In the genomic region with DNA sequence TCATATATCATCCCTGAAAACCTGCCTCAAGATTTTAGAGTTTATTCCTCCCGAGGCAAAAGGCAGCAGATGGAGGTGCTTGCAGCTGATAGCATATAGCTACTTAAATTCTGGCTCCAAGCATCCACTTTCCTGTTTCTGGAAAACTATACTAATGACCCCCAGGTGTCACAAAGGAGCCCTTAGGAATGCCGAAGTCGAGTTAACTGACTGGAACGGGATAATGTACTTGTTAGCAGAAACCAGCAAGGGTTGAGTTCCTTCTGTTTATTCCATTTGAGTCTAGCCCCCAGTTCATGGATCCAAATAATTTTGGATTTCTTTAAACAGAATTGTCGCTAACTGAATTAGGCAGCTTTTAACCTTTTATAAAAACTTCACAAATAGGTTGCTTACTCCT, we compare ENCODE assay signal across 25 cellular contexts. TPM values are rescaled to one million over a fixed set of nuclear protein-coding genes. Genes with fewer than 3 reads are reported as not detected.
A peak's percentile ranks its signal among the peaks of the same experiment; 100 is the strongest.
DNase-seq lines count a peak whose midpoint lies in the region; TF ChIP-seq lines count a peak whose summit lies in the region.
"Had no signal": no experiment of that assay in that cellular context is flagged by ENCODE, and none has a peak within 500 bp of the region (broad histone marks: within the 10 kb centered on the region; RNA-seq: fewer than 3 reads in every experiment).

No MANE protein-coding gene starts in this region.

- H3K4me1 ChIP-seq in OCI-LY1 (ENCODE audit: insufficient read depth, low read length, severe bottlenecking) (peaks cover 60% of the 10 kb centered on the region), ascending aorta (peaks cover 0 to 9% of the 10 kb centered on the region in 2 donors), smooth muscle cell (ENCODE audit: low read depth) (peaks cover 6% of the 10 kb centered on the region)

- H3K9ac ChIP-seq in OCI-LY1 (ENCODE audit: low read length), result no peak overlapping the region
- H3K9ac ChIP-seq in smooth muscle cell (ENCODE audit: low read depth), result no peak overlapping the region

- H3K9me2 ChIP-seq in OCI-LY1 (ENCODE audit: low read depth, low read length), result no peaks in the 10 kb centered on the region

- TF ChIP-seq CTCF in OCI-LY1 (IDR thresholded peaks at IDR 0.05; ENCODE audit: low read length), result no peak
- no peak for TF ChIP-seq CTCF in ascending aorta (IDR thresholded peaks at IDR 0.05)
- TF ChIP-seq CTCF in smooth muscle cell (IDR thresholded peaks at IDR 0.05; ENCODE audit: borderline replicate concordance, insufficient read depth, poor library complexity, severe bottlenecking), result no peak
- no peak for TF ChIP-seq CTCF in chondrocyte (IDR thresholded peaks at IDR 0.05)

- peaks cover 30% of the 10 kb centered on the region for H3K79me2 ChIP-seq in OCI-LY1 (ENCODE audit: insufficient read depth, low read length)
- peaks cover 26% of the 10 kb centered on the region for H3K79me2 ChIP-seq in smooth muscle cell (ENCODE audit: low read depth)

- H3K4me2 ChIP-seq in OCI-LY1 (ENCODE audit: low read length) (no peak overlapping the region), smooth muscle cell (peak overlapping the region; percentile 85)
- H3K4me2 ChIP-seq: GM23338 had no signal

- intact Hi-C loops in ascending aorta (cut with DNase I), result no loop called here

- H3K4me3 Mint-ChIP-seq in T-helper 2 cell treated with Interferon-gamma antibody and Interleukin-4, amounts not matched to agents 5 μg/mL and 100 μg/mL, for 36 hours, result peak overlapping the region; percentile 100
- H3K4me3 Mint-ChIP-seq in chondrocyte (ENCODE audit: unreplicated experiment), result no peak overlapping the region
- H3K4me3 Mint-ChIP-seq: brain, GM23338 had no signal

- H3K27ac ChIP-seq in OCI-LY1 (ENCODE audit: low read depth, low read length, poor library complexity, severe bottlenecking) (peak overlapping the region; percentile 86), ascending aorta (peak overlapping the region; percentile 21 to 72), smooth muscle cell (ENCODE audit: low read depth) (peak overlapping the region; percentile 86)
- H3K27ac ChIP-seq: spleen had no signal

- H2AFZ ChIP-seq in OCI-LY1 (ENCODE audit: low read length) (no peak overlapping the region), smooth muscle cell (ENCODE audit: low read depth) (no peak overlapping the region)

- no peaks in the 10 kb centered on the region for H3K27me3 ChIP-seq in OCI-LY1 (ENCODE audit: insufficient read depth, low read length)
- H3K27me3 ChIP-seq in ascending aorta, result no peaks in the 10 kb centered on the region
- no peaks in the 10 kb centered on the region for H3K27me3 ChIP-seq in smooth muscle cell (ENCODE audit: low read depth)
- H3K27me3 ChIP-seq: transverse colon had no signal

- no peak for DNase-seq in T-helper 2 cell treated with Interferon-gamma antibody and Interleukin-4, amounts not matched to agents 5 μg/mL and 100 μg/mL, for 36 hours (ENCODE audit: low spot score)
- no peak for DNase-seq in T-helper 2 cell
- DNase-seq in ascending aorta (ENCODE audit: low spot score in 2 of 2), result no peak
- DNase-seq in smooth muscle cell (lab: John Stamatoyannopoulos, UW; ENCODE audit: unreplicated experiment), result no peak
- DNase-seq in chondrocyte (ENCODE audit: low spot score), result no peak
- DNase-seq in effector CD4-positive, alpha-beta T cell, result no peak
- DNase-seq in GOT3 (lab: John Stamatoyannopoulos, UW), result no peak
- DNase-seq: activated CD4-positive, alpha-beta T cell treated with anti-CD3 and anti-CD28 coated beads for 36 hours; activated effector memory CD4-positive, alpha-beta T cell treated with Interleukin-2 at 50 U/mL for 16 hours; COR-L47; left cardiac atrium; mesendoderm; NCI-H1417; NCI-H2107; NCI-H526 treated with DMSO at 0.1 percent for 48 hours; occipital lobe; retina; spleen; stimulated activated CD4-positive, alpha-beta T cell treated with anti-CD3 and anti-CD28 coated beads, Interleukin-4, amount 100 ng/mL, for 24 hours; SW 1271; transverse colon had no signal

- peaks cover 21% of the 10 kb centered on the region for H3K36me3 Mint-ChIP-seq in T-helper 2 cell treated with Interferon-gamma antibody and Interleukin-4, amounts not matched to agents 5 μg/mL and 100 μg/mL, for 36 hours (ENCODE audit: low read depth)
- no peaks in the 10 kb centered on the region for H3K36me3 Mint-ChIP-seq in chondrocyte (ENCODE audit: low read depth)
- H3K36me3 Mint-ChIP-seq: brain had no signal

- H3K36me3 ChIP-seq in OCI-LY1 (ENCODE audit: insufficient read depth, low read length), result peaks cover 6% of the 10 kb centered on the region; the same call in 1 of the 2 replicates
- no peaks in the 10 kb centered on the region for H3K36me3 ChIP-seq in ascending aorta
- H3K36me3 ChIP-seq in smooth muscle cell (ENCODE audit: low read depth), result no peaks in the 10 kb centered on the region
- H3K36me3 ChIP-seq: spleen, transverse colon had no signal

- 69% methylated on average over 5 of the region's 5 CpGs for WGBS in smooth muscle cell (ENCODE audit: low lambda C conversion rate)

- H3K4me1 Mint-ChIP-seq in T-helper 2 cell treated with Interferon-gamma antibody and Interleukin-4, amounts not matched to agents 5 μg/mL and 100 μg/mL, for 36 hours (ENCODE audit: low read depth), result peaks cover 58% of the 10 kb centered on the region
- peaks cover 16% of the 10 kb centered on the region for H3K4me1 Mint-ChIP-seq in chondrocyte (ENCODE audit: low read depth)

- H4K20me1 ChIP-seq in OCI-LY1 (ENCODE audit: insufficient read depth, low read length), result no peaks in the 10 kb centered on the region
- H4K20me1 ChIP-seq in smooth muscle cell (ENCODE audit: low read depth), result no peaks in the 10 kb centered on the region

- H3K27ac Mint-ChIP-seq in T-helper 2 cell treated with Interferon-gamma antibody and Interleukin-4, amounts not matched to agents 5 μg/mL and 100 μg/mL, for 36 hours, result no peak overlapping the region
- H3K27ac Mint-ChIP-seq in chondrocyte (ENCODE audit: unreplicated experiment), result no peak overlapping the region
- H3K27ac Mint-ChIP-seq: brain, GM23338 had no signal

- H3K4me3 ChIP-seq in OCI-LY1 (ENCODE audit: low read depth, low read length, poor library complexity, severe bottlenecking) (no peak overlapping the region), ascending aorta (no peak overlapping the region), smooth muscle cell (no peak overlapping the region)
- H3K4me3 ChIP-seq: coronary artery, GM23338, spleen, transverse colon had no signal

- no peaks in the 10 kb centered on the region for H3F3A ChIP-seq in OCI-LY1 (ENCODE audit: insufficient read depth, low read length)
- peaks cover 9% of the 10 kb centered on the region for H3F3A ChIP-seq in smooth muscle cell (ENCODE audit: low read depth)

- H3K9me3 Mint-ChIP-seq in T-helper 2 cell treated with Interferon-gamma antibody and Interleukin-4, amounts not matched to agents 5 μg/mL and 100 μg/mL, for 36 hours, result no peaks in the 10 kb centered on the region
- no peaks in the 10 kb centered on the region for H3K9me3 Mint-ChIP-seq in chondrocyte (ENCODE audit: low read depth)

- H3K27me3 Mint-ChIP-seq in T-helper 2 cell treated with Interferon-gamma antibody and Interleukin-4, amounts not matched to agents 5 μg/mL and 100 μg/mL, for 36 hours (ENCODE audit: low read depth), result no peaks in the 10 kb centered on the region
- no peaks in the 10 kb centered on the region for H3K27me3 Mint-ChIP-seq in chondrocyte (ENCODE audit: low read depth)
- H3K27me3 Mint-ChIP-seq: activated CD4-positive, alpha-beta T cell treated with anti-CD3 and anti-CD28 coated beads for 36 hours; brain had no signal

- H3K9me3 ChIP-seq in OCI-LY1 (ENCODE audit: low read length) (no peaks in the 10 kb centered on the region), ascending aorta (no peaks in the 10 kb centered on the region), smooth muscle cell (replicated peaks; ENCODE audit: low read depth) (no peaks in the 10 kb centered on the region)
- H3K9me3 ChIP-seq: spleen, transverse colon had no signal

RNA-seq across cellular contexts. Expression of a gene that starts 44.5 kb away (rescaled TPM):
- 8.6 TPM for total RNA-seq in ascending aorta
- total RNA-seq in smooth muscle cell, result 61.5 and 98.7 TPM in 2 replicates
- polyA plus RNA-seq in smooth muscle cell, result 81.9 and 92.3 TPM in 2 replicates
- total RNA-seq in chondrocyte, result 8.6 to 19.7 TPM (median 15.5 TPM) in 3 replicates

RNA-seq across cellular contexts. Expression of a gene that starts 47.2 kb away (rescaled TPM):
- total RNA-seq in ascending aorta (10.2 TPM), smooth muscle cell (48.1 and 67.0 TPM in 2 replicates), chondrocyte (29.5 to 36.4 TPM (median 32.4 TPM) in 3 replicates)
- 46.3 and 50.3 TPM in 2 replicates for polyA plus RNA-seq in smooth muscle cell
